ENCODE assay signal across 16 cellular contexts in the genomic region with DNA sequence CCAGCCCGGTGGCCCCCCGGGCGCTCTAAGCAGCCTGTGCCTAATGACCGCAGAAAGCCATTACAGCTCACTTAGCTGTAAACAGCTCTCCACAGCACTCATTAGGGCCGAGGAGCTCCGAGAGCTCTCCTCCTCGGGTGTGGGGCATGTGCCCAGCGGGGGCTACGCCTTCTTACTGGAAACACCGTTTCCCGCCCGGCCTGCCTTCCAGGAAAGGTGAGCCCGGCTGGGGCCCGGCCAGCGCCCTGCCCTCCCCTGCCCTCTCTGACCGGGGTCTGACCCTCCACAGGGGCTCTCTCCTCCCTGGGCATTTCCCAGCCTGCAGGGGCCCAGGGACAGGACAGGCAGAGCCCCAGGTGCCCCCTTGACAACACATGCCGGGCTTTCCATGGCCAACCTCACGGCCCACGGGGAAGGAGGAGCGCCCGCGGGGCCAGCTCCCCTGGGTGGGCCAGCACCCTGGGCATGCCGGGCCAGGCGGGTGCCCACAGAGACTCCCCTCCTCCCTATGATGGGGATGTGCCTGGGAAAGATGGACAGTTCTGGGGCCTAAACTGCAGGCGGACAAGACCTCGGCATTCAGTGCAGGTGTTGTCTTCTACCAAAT.
"Had no signal": no experiment of that assay in that cellular context is flagged by ENCODE, and none has a peak within 500 bp of the region (broad histone marks: within the 10 kb centered on the region; RNA-seq: fewer than 3 reads in every experiment).

No MANE protein-coding gene starts in this region.

- ATAC-seq: activated CD8-positive, alpha-beta T cell treated with anti-CD3 and anti-CD28 coated beads, Interleukin-2, amount 10 ng/mL, durations not matched to agents 7 days and 5 days; gastroesophageal sphincter; heart left ventricle; naive thymus-derived CD8-positive, alpha-beta T cell had no signal

- DNase-seq: activated CD4-positive, alpha-beta T cell treated with anti-CD3 and anti-CD28 coated beads, Interleukin-2, amount 10 ng/mL, durations not matched to agents 7 days and 5 days; activated CD8-positive, alpha-beta T cell treated with anti-CD3 and anti-CD28 coated beads, Interleukin-2, amount 10 ng/mL, durations not matched to agents 7 days and 5 days; activated naive CD4-positive, alpha-beta T cell treated with Interleukin-2 at 50 U/mL for 16 hours; activated naive CD8-positive, alpha-beta T cell treated with anti-CD3 and anti-CD28 coated beads, Interleukin-2, amount 10 ng/mL, durations not matched to agents 7 days and 5 days; activated T-cell treated with anti-CD3 and anti-CD28 coated beads, Interleukin-2, amount 50 U/mL, for 24 hours; amygdala; dermis blood vessel endothelial cell; effector memory CD4-positive, alpha-beta T cell; kidney; naive thymus-derived CD8-positive, alpha-beta T cell; stimulated activated CD4-positive, alpha-beta T cell treated with anti-CD3 and anti-CD28 coated beads, Interleukin-12 subunit alpha, Interleukin-12 subunit beta, amount 100 ng/mL, for 4 hours; stimulated activated CD4-positive, alpha-beta T cell treated with anti-CD3 and anti-CD28 coated beads, Interleukin-1b, Interleukin-23, amount 100 ng/mL, for 48 hours; T-helper 9 cell; trophoblast cell had no signal
